In the genomic region with DNA sequence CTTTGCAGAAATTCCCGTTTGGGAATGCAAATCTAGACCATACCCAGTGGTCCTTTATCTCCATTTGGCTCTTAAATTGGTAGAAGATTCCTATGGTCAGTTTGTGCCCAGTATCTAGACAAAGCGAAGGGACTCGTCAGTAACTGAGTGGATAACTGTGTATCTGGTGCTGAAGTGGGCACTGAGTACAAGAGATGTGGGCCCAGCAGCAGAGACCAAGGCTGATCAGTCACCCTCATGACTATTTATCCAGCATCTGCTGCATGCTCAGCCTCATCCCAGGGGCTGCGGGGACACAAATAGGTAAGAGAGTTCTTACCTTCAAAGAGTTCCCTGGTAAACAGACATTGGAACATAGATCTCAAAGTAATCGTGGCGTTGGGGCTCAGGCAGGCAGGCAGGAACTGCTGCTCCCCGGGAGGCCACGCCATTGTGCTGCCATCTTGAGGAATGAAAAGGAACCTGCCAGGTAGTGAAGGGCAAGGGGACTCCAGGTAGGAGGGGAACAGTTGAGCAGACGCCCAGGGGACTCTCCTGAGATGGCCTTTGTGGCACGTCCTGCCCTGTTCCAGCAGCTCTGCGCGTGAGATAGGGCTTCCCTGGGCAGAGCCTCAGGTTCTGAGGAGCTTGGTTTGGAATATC, we compare ENCODE assay signal across 8 cellular contexts. TPM values are rescaled to one million over a fixed set of nuclear protein-coding genes. Genes with fewer than 3 reads are reported as not detected.
DNase-seq lines count a peak whose midpoint lies in the region; ATAC-seq and TF ChIP-seq lines count a peak whose summit lies in the region.

No MANE protein-coding gene starts in this region.

- H3K36me3 Mint-ChIP-seq in activated T-cell treated with anti-CD3 and anti-CD28 coated beads, Interleukin-2, amount 50 U/mL, for 4 hours (ENCODE audit: insufficient read depth) = no peaks in the 10 kb centered on the region

- no peaks in the 10 kb centered on the region for H3K27me3 ChIP-seq in sigmoid colon

- H3K4me1 Mint-ChIP-seq in activated T-cell treated with anti-CD3 and anti-CD28 coated beads, Interleukin-2, amount 50 U/mL, for 4 hours (ENCODE audit: low read depth) = peaks cover 2% of the 10 kb centered on the region

- H3K27me3 Mint-ChIP-seq in activated T-cell treated with anti-CD3 and anti-CD28 coated beads, Interleukin-2, amount 50 U/mL, for 4 hours (ENCODE audit: low read depth) = no peaks in the 10 kb centered on the region

- no peaks in the 10 kb centered on the region for H3K9me3 ChIP-seq in sigmoid colon

- no peak overlapping the region for H3K4me3 Mint-ChIP-seq in activated T-cell treated with anti-CD3 and anti-CD28 coated beads, Interleukin-2, amount 50 U/mL, for 4 hours

- TF ChIP-seq POLR2A in sigmoid colon (IDR thresholded peaks at IDR 0.05) = no peak

- ATAC-seq in activated T-cell treated with anti-CD3 and anti-CD28 coated beads, Interleukin-2, amount 50 U/mL, for 4 hours = peak; percentile 99
- ATAC-seq in GM19452 (IDR thresholded peaks at IDR 0.05; ENCODE audit: unreplicated experiment) = no peak

- DNase-seq in GM19238 (ENCODE audit: insufficient read length, low spot score) = peak; percentile 70
- DNase-seq in NOMO-1 (lab: John Stamatoyannopoulos, UW; ENCODE audit: unreplicated experiment in 2 of 2) = peak; percentile 30 to 62
- peak; percentile 72 for DNase-seq in activated T-cell treated with anti-CD3 and anti-CD28 coated beads, Interleukin-2, amount 50 U/mL, for 4 hours
- peak; percentile 44 for DNase-seq in glomerular visceral epithelial cell (ENCODE audit: extremely low spot score)
- peak; percentile 55 for DNase-seq in sigmoid colon
- DNase-seq in GM19240 (ENCODE audit: insufficient read length, low spot score) = no peak
- no peak for DNase-seq in NCI-H226

- H3K4me1 ChIP-seq in sigmoid colon = no peaks in the 10 kb centered on the region

- intact Hi-C loops in sigmoid colon (cut with DNase I) = no loop called here

- H3K4me3 ChIP-seq in sigmoid colon = no peak overlapping the region

- TF ChIP-seq CTCF in sigmoid colon (IDR thresholded peaks at IDR 0.05) = peak in 2 of 4 experiments; percentile 16 to 19

- peaks cover 0 to 39% (median 2%) of the 10 kb centered on the region in 4 donors for H3K36me3 ChIP-seq in sigmoid colon

- no peak overlapping the region for H3K27ac ChIP-seq in sigmoid colon

- no peak for TF ChIP-seq EP300 in sigmoid colon (IDR thresholded peaks at IDR 0.05)

- WGBS in sigmoid colon, 2 donors = 48 to 56% methylated on average over 12 of the region's 12 CpGs

- H3K9me3 Mint-ChIP-seq in activated T-cell treated with anti-CD3 and anti-CD28 coated beads, Interleukin-2, amount 50 U/mL, for 4 hours = no peaks in the 10 kb centered on the region

RNA-seq across cellular contexts. Expression of gene NT5M, which starts 10.3 kb away (rescaled TPM):
- total RNA-seq in activated T-cell treated with anti-CD3 and anti-CD28 coated beads, Interleukin-2, amount 50 U/mL, for 4 hours = 1 to 10 TPM; 2.6 to 3.3 (median 3.2) TPM
- total RNA-seq in sigmoid colon = 1 to 10 TPM; 4.3 to 5.8 (median 5.5) TPM
- polyA plus RNA-seq in sigmoid colon = 1 to 10 TPM in 2 of 3 donors, under 1 TPM in 1; 0.92 to 4.2 (median 1.9) TPM

RNA-seq across cellular contexts. Expression of gene COPS3, which starts 32.4 kb away (rescaled TPM):
- total RNA-seq in activated T-cell treated with anti-CD3 and anti-CD28 coated beads, Interleukin-2, amount 50 U/mL, for 4 hours = 100 to 1,000 TPM; 154 to 163 (median 161) TPM
- 100 to 1,000 TPM in 1 of 4 donors, 10 to 100 TPM in 3; 56.8 to 105 (median 72.7) TPM for total RNA-seq in sigmoid colon
- polyA plus RNA-seq in sigmoid colon = 10 to 100 TPM; 44.6 to 50.5 (median 48.3) TPM

Comparison
In these comparisons a context has a peak if more than half of its experiments do, and no peak if none do; other contexts are left out.
1. DNase-seq: peak in GM19238 (single experiment), NOMO-1 (2 of 2), activated T-cell treated with anti-CD3 and anti-CD28 coated beads, Interleukin-2, amount 50 U/mL, for 4 hours (single experiment), glomerular visceral epithelial cell (single experiment) and sigmoid colon (single experiment); none in GM19240 (single experiment) and NCI-H226 (single experiment).